Comparison of ENCODE assay signal across 18 cellular contexts in genomic region chr15:63022663-63023062, GRCh38.
"Had no signal": no experiment of that assay in that cellular context is flagged by ENCODE, and none has a peak within 500 bp of the region (broad histone marks: within the 10 kb centered on the region; RNA-seq: fewer than 3 reads in every experiment).

No MANE protein-coding gene starts in this region.

- H3K27me3 ChIP-seq: heart right ventricle, sigmoid colon, uterus had no signal

- H3K27me3 Mint-ChIP-seq: activated naive CD4-positive, alpha-beta T cell treated with anti-CD3 and anti-CD28 coated beads, Interleukin-2, amount 50 U/mL, for 24 hours had no signal

- H3K27ac Mint-ChIP-seq: activated CD4-positive, alpha-beta T cell treated with anti-CD3 and anti-CD28 coated beads for 36 hours; activated naive CD4-positive, alpha-beta T cell treated with anti-CD3 and anti-CD28 coated beads, Interleukin-2, amount 50 U/mL, for 24 hours; immature natural killer cell; natural killer cell; stimulated activated memory B cell treated with anti-CD40 and anti-IgM and Interleukin-4, amounts not matched to agents 10 μg/mL and 1 μg/mL and 100 μg/mL, for 72 hours; WTC11 had no signal

- H3K4me3 ChIP-seq: heart right ventricle, sigmoid colon, spleen, uterus had no signal

- H2AFZ ChIP-seq: parathyroid adenoma had no signal

- H3K9ac ChIP-seq: parathyroid adenoma had no signal

- H3K9me3 Mint-ChIP-seq: activated naive CD4-positive, alpha-beta T cell treated with anti-CD3 and anti-CD28 coated beads, Interleukin-2, amount 50 U/mL, for 24 hours; immature natural killer cell; natural killer cell; stimulated activated memory B cell treated with anti-CD40 and anti-IgM and Interleukin-4, amounts not matched to agents 10 μg/mL and 1 μg/mL and 100 μg/mL, for 72 hours had no signal

- H3K79me2 ChIP-seq: parathyroid adenoma had no signal

- H3K4me1 Mint-ChIP-seq: activated CD4-positive, alpha-beta T cell treated with anti-CD3 and anti-CD28 coated beads for 36 hours; activated naive CD4-positive, alpha-beta T cell treated with anti-CD3 and anti-CD28 coated beads, Interleukin-2, amount 50 U/mL, for 24 hours; immature natural killer cell; natural killer cell; stimulated activated memory B cell treated with anti-CD40 and anti-IgM and Interleukin-4, amounts not matched to agents 10 μg/mL and 1 μg/mL and 100 μg/mL, for 72 hours had no signal

- ATAC-seq: activated CD4-positive, alpha-beta T cell treated with anti-CD3 and anti-CD28 coated beads for 36 hours; esophagus mucosa; natural killer cell; stimulated activated memory B cell treated with anti-CD40 and anti-IgM and Interleukin-4, amounts not matched to agents 10 μg/mL and 1 μg/mL and 100 μg/mL, for 72 hours; WTC11 had no signal

- H3K4me3 Mint-ChIP-seq: activated CD4-positive, alpha-beta T cell treated with anti-CD3 and anti-CD28 coated beads for 36 hours; activated naive CD4-positive, alpha-beta T cell treated with anti-CD3 and anti-CD28 coated beads, Interleukin-2, amount 50 U/mL, for 24 hours; immature natural killer cell; natural killer cell; stimulated activated memory B cell treated with anti-CD40 and anti-IgM and Interleukin-4, amounts not matched to agents 10 μg/mL and 1 μg/mL and 100 μg/mL, for 72 hours; WTC11 had no signal

- H3K36me3 Mint-ChIP-seq: activated naive CD4-positive, alpha-beta T cell treated with anti-CD3 and anti-CD28 coated beads, Interleukin-2, amount 50 U/mL, for 24 hours; immature natural killer cell; natural killer cell; stimulated activated memory B cell treated with anti-CD40 and anti-IgM and Interleukin-4, amounts not matched to agents 10 μg/mL and 1 μg/mL and 100 μg/mL, for 72 hours; WTC11 had no signal

- DNase-seq: activated CD4-positive, alpha-beta T cell treated with anti-CD3 and anti-CD28 coated beads for 36 hours; activated CD4-positive, alpha-beta T cell treated with anti-CD3 and anti-CD28 coated beads, Interleukin-2, amount 50 U/mL, for 48 hours; activated gamma-delta T cell; effector CD4-positive, alpha-beta T cell; heart right ventricle; immature natural killer cell; mesendoderm; natural killer cell; sigmoid colon; spleen; stimulated activated CD4-positive, alpha-beta T cell treated with anti-CD3 and anti-CD28 coated beads, Interleukin-4, amount 100 ng/mL, for 4 hours; SW 1271; uterus had no signal

- H3K9me3 ChIP-seq: sigmoid colon, spleen, uterus had no signal

- H3K36me3 ChIP-seq: heart right ventricle, sigmoid colon, spleen, uterus had no signal

- H3K4me1 ChIP-seq: spleen, uterus had no signal

- H3K27ac ChIP-seq: heart right ventricle, parathyroid adenoma, spleen, uterus had no signal
